In genomic region chr22:31749636-31750364, GRCh38 we compare ENCODE assay signal across 8 cellular contexts. TPM values are rescaled to one million over a fixed set of nuclear protein-coding genes. Genes with fewer than 3 reads are reported as not detected.
DNase-seq lines count a peak whose midpoint lies in the region; ATAC-seq, FAIRE-seq and TF ChIP-seq lines count a peak whose summit lies in the region.

Gene PRR14L (minus strand): TSS chr22:31750132. CDS start chr22:31738860, 11,272 bp downstream.

- H3K9ac ChIP-seq in OCI-LY3 (ENCODE audit: low read length) = peak within 1 kb of the TSS; percentile 94

- WGBS in mesodermal cell (ENCODE audit: insufficient coverage in 2 of 2), 2 experiments = 0% methylated on average over 46 to 51 of the region's 62 CpGs

- peak within 1 kb of the TSS; percentile 95 for H3K4me2 ChIP-seq in OCI-LY3 (ENCODE audit: low read length)

- FAIRE-seq in D721Med (lab: Jason Lieb, UNC) (no peak), endometrium (lab: Jason Lieb, UNC) (peak; percentile 80)

- H3K27me3 ChIP-seq in OCI-LY3 (ENCODE audit: low read depth, low read length) = no peaks in the 10 kb centered on the region

- no peaks in the 10 kb centered on the region for H3K9me3 ChIP-seq in OCI-LY3 (ENCODE audit: insufficient read depth, low read length)
- H3K9me3 ChIP-seq in mesodermal cell (ENCODE audit: control insufficient read depth, low read length) = no peaks in the 10 kb centered on the region

- DNase-seq in D721Med (ENCODE audit: insufficient read length, low spot score) (peak; percentile 45), HuH-7.5 (ENCODE audit: low spot score) (peak; percentile 79)
- peak; percentile 100 for DNase-seq in activated CD8-positive, alpha-beta memory T cell treated with anti-CD3 and anti-CD28 coated beads, Interleukin-2, amount 50 U/mL, for 48 hours
- DNase-seq in stimulated activated CD8-positive, alpha-beta memory T cell treated with anti-CD3 and anti-CD28 coated beads, Interleukin-15, amount 100 ng/mL, for 24 hours (ENCODE audit: low read depth) = peak; percentile 99

- ATAC-seq in GM21526 (IDR thresholded peaks at IDR 0.05; ENCODE audit: low FRiP score, unreplicated experiment) = peak; percentile 50

- no peaks in the 10 kb centered on the region for H4K20me1 ChIP-seq in OCI-LY3 (ENCODE audit: insufficient read depth, low read length)

- peak within 1 kb of the TSS; percentile 82 for H3K27ac ChIP-seq in OCI-LY3 (ENCODE audit: low read length)
- H3K27ac ChIP-seq in mesodermal cell (ENCODE audit: low read depth, low read length, severe bottlenecking) = peak within 1 kb of the TSS; percentile 77

- peak within 1 kb of the TSS; percentile 84 for H2AFZ ChIP-seq in OCI-LY3 (ENCODE audit: low read depth, low read length)

- TF ChIP-seq CTCF in D721Med (IDR thresholded peaks at IDR 0.05; ENCODE audit: insufficient read depth, missing control alignments) (peak; percentile 3), OCI-LY3 (IDR thresholded peaks at IDR 0.05; ENCODE audit: low read depth, low read length) (peak; percentile 29)

- peaks cover 16% of the 10 kb centered on the region for H3K36me3 ChIP-seq in OCI-LY3 (replicated peaks; ENCODE audit: low read depth, low read length)
- H3K36me3 ChIP-seq in mesodermal cell (ENCODE audit: control insufficient read depth, insufficient read depth, low read length) = peaks cover 17% of the 10 kb centered on the region

- H3K4me3 ChIP-seq in OCI-LY3 (ENCODE audit: low read length) (peak within 1 kb of the TSS; percentile 88), mesodermal cell (ENCODE audit: extremely low read depth, insufficient read depth, low read length, poor library complexity, severe bottlenecking) (peak within 1 kb of the TSS; percentile 92)

- H3K79me2 ChIP-seq in OCI-LY3 (ENCODE audit: low read length) = peaks cover 56% of the 10 kb centered on the region

- H3K4me1 ChIP-seq in OCI-LY3 (ENCODE audit: low read length) (peaks cover 33% of the 10 kb centered on the region), mesodermal cell (ENCODE audit: control insufficient read depth, insufficient read depth, low read length, poor library complexity, severe bottlenecking) (peaks cover 23% of the 10 kb centered on the region)

RNA-seq across cellular contexts. Expression of gene PRR14L, which starts in this region (rescaled TPM):
- polyA plus RNA-seq in mesodermal cell (2013, experiment 1 of 2) = 14.1 TPM
- polyA plus RNA-seq in mesodermal cell (2013, experiment 2 of 2) = 11.2 TPM

Comparison
In these comparisons a context has a peak if more than half of its experiments do, and no peak if none do; other contexts are left out.
1. Peak in every context shown above with its lines: DNase-seq, ATAC-seq, H3K4me3 ChIP-seq and H3K27ac ChIP-seq.
2. DNase-seq: peak in every context shown above with its lines; median percentile 100 in activated CD8-positive, alpha-beta memory T cell treated with anti-CD3 and anti-CD28 coated beads, Interleukin-2, amount 50 U/mL, for 48 hours; 99 in stimulated activated CD8-positive, alpha-beta memory T cell treated with anti-CD3 and anti-CD28 coated beads, Interleukin-15, amount 100 ng/mL, for 24 hours; 79 in HuH-7.5; 45 in D721Med.